Comparison of ENCODE assay signal across 9 cellular contexts in genomic region chr3:185176756-185177359, GRCh38. TPM values are rescaled to one million over a fixed set of nuclear protein-coding genes. Genes with fewer than 3 reads are reported as not detected.
DNase-seq lines count a peak whose midpoint lies in the region; ATAC-seq and TF ChIP-seq lines count a peak whose summit lies in the region.
"Had no signal": no experiment of that assay in that cellular context is flagged by ENCODE, and none has a peak within 500 bp of the region (broad histone marks: within the 10 kb centered on the region; RNA-seq: fewer than 3 reads in every experiment).

No MANE protein-coding gene starts in this region.

- peaks cover 6% of the 10 kb centered on the region for H3K27me3 Mint-ChIP-seq in neural progenitor cell (ENCODE audit: insufficient read depth, low read depth)

- H3K4me1 Mint-ChIP-seq in neural progenitor cell = peaks cover 20% of the 10 kb centered on the region

- H3K9me3 ChIP-seq in RWPE2 (ENCODE audit: severe bottlenecking) = no peaks in the 10 kb centered on the region
- no peaks in the 10 kb centered on the region for H3K9me3 ChIP-seq in neural progenitor cell (ENCODE audit: low read depth)

- H3K27me3 ChIP-seq in KMS-11 (ENCODE audit: insufficient read depth, low read depth) = no peaks in the 10 kb centered on the region
- H3K27me3 ChIP-seq in RWPE2 (ENCODE audit: insufficient read depth, poor library complexity, severe bottlenecking) = no peaks in the 10 kb centered on the region
- H3K27me3 ChIP-seq in neural progenitor cell = no peaks in the 10 kb centered on the region

- no peaks in the 10 kb centered on the region for H3F3A ChIP-seq in neural progenitor cell (ENCODE audit: low read depth)

- H3K79me2 ChIP-seq in KMS-11 (ENCODE audit: insufficient read depth, low read depth) = no peaks in the 10 kb centered on the region
- no peaks in the 10 kb centered on the region for H3K79me2 ChIP-seq in neural progenitor cell (ENCODE audit: low read depth)

- H3K4me3 Mint-ChIP-seq in neural progenitor cell = no peak overlapping the region
- H3K4me3 Mint-ChIP-seq: CD4-positive, alpha-beta memory T cell had no signal

- ATAC-seq in RWPE2 (ENCODE audit: low read depth) = no peak
- ATAC-seq in GM18519 (IDR thresholded peaks at IDR 0.05; ENCODE audit: low FRiP score, unreplicated experiment) = no peak

- H3K4me2 ChIP-seq in KMS-11 (no peak overlapping the region), neural progenitor cell (no peak overlapping the region)

- H3K27ac Mint-ChIP-seq in neural progenitor cell = no peak overlapping the region
- H3K27ac Mint-ChIP-seq: CD4-positive, alpha-beta memory T cell had no signal

- H3K4me1 ChIP-seq in KMS-11 (ENCODE audit: low read depth, poor library complexity, severe bottlenecking) = no peaks in the 10 kb centered on the region
- no peaks in the 10 kb centered on the region for H3K4me1 ChIP-seq in RWPE2 (ENCODE audit: insufficient read depth, poor library complexity, severe bottlenecking)
- peaks cover 9% of the 10 kb centered on the region for H3K4me1 ChIP-seq in neural progenitor cell

- no peak overlapping the region for H2AFZ ChIP-seq in KMS-11 (ENCODE audit: low read depth)
- no peak overlapping the region for H2AFZ ChIP-seq in neural progenitor cell (replicated peaks)

- H3K27ac ChIP-seq in KMS-11 = no peak overlapping the region
- H3K27ac ChIP-seq in RWPE2 (ENCODE audit: poor library complexity, severe bottlenecking) = no peak overlapping the region
- no peak overlapping the region for H3K27ac ChIP-seq in neural progenitor cell

- H4K20me1 ChIP-seq in KMS-11 (ENCODE audit: insufficient read depth) (no peaks in the 10 kb centered on the region), neural progenitor cell (ENCODE audit: low read depth) (no peaks in the 10 kb centered on the region)

- no peaks in the 10 kb centered on the region for H3K36me3 Mint-ChIP-seq in neural progenitor cell
- H3K36me3 Mint-ChIP-seq: CD4-positive, alpha-beta memory T cell had no signal

- TF ChIP-seq CTCF in KMS-11 (conservative IDR thresholded peaks at IDR 0.05; ENCODE audit: low read depth, low read length) (peak; percentile 93), RWPE2 (IDR thresholded peaks at IDR 0.05; ENCODE audit: poor library complexity, severe bottlenecking) (peak; percentile 88), epithelial cell of esophagus (IDR thresholded peaks at IDR 0.05; ENCODE audit: insufficient read depth, low read depth, low read length, missing control alignments) (peak; percentile 73), neural progenitor cell (IDR thresholded peaks at IDR 0.05) (peak; percentile 87)

- DNase-seq in NCI-H1694 treated with DMSO at 0.1 percent for 48 hours (lab: John Stamatoyannopoulos, UW) = peak; percentile 4
- no peak for DNase-seq in NCI-H1694 (lab: John Stamatoyannopoulos, UW)
- no peak for DNase-seq in RWPE2 (ENCODE audit: low spot score)
- peak; percentile 45 for DNase-seq in epithelial cell of esophagus (ENCODE audit: low read depth)
- DNase-seq in neural progenitor cell (ENCODE audit: low spot score) = peak; percentile 62
- no peak for DNase-seq in epidermal melanocyte (ENCODE audit: insufficient read length, low spot score)

- no peak overlapping the region for H3K4me3 ChIP-seq in KMS-11 (IDR thresholded peaks at IDR 0.05; ENCODE audit: insufficient read depth, low read depth, low read length)
- H3K4me3 ChIP-seq in RWPE2 (ENCODE audit: severe bottlenecking) = no peak overlapping the region
- H3K4me3 ChIP-seq in epithelial cell of esophagus (ENCODE audit: low read length) = no peak overlapping the region
- no peak overlapping the region for H3K4me3 ChIP-seq in neural progenitor cell

- no peaks in the 10 kb centered on the region for H3K36me3 ChIP-seq in KMS-11 (ENCODE audit: insufficient read depth)
- H3K36me3 ChIP-seq in RWPE2 (ENCODE audit: low read depth) = no peaks in the 10 kb centered on the region
- H3K36me3 ChIP-seq in neural progenitor cell = no peaks in the 10 kb centered on the region

- no peaks in the 10 kb centered on the region for H3K9me3 Mint-ChIP-seq in neural progenitor cell
- H3K9me3 Mint-ChIP-seq: CD4-positive, alpha-beta memory T cell had no signal

- no peak overlapping the region for H3K9ac ChIP-seq in KMS-11
- no peak overlapping the region for H3K9ac ChIP-seq in neural progenitor cell

RNA-seq across cellular contexts. Expression of gene C3orf70, which starts 24.0 kb away (rescaled TPM):
- 4.7 and 4.8 TPM in 2 replicates for total RNA-seq in neural progenitor cell (ENCODE audit: low replicate concordance)
- total RNA-seq: CD4-positive, alpha-beta memory T cell had no signal

Comparison
In these comparisons a context has a peak if more than half of its experiments do, and no peak if none do; other contexts are left out.
1. DNase-seq: peak in NCI-H1694 treated with DMSO at 0.1 percent for 48 hours (single experiment), epithelial cell of esophagus (single experiment) and neural progenitor cell (single experiment); none in NCI-H1694 (single experiment), RWPE2 (single experiment) and epidermal melanocyte (single experiment).
2. Peak in every context shown above with its lines, with median percentiles within 50 percentile points of each other: CTCF ChIP-seq.